9 cellular contexts compared by ENCODE assay signal in genomic region chr19:52191374-52191773, GRCh38. TPM values are rescaled to one million over a fixed set of nuclear protein-coding genes. Genes with fewer than 3 reads are reported as not detected.
DNase-seq lines count a peak whose midpoint lies in the region; ATAC-seq and TF ChIP-seq lines count a peak whose summit lies in the region.
"Had no signal": no experiment of that assay in that cellular context is flagged by ENCODE, and none has a peak within 500 bp of the region (broad histone marks: within the 10 kb centered on the region; RNA-seq: fewer than 3 reads in every experiment).

No MANE protein-coding gene starts in this region.

- H3K27me3 Mint-ChIP-seq in activated CD8-positive, alpha-beta memory T cell treated with anti-CD3 and anti-CD28 coated beads, Interleukin-2, amount 10 ng/mL, durations not matched to agents 7 days and 5 days: no peaks in the 10 kb centered on the region

- peak overlapping the region; percentile 96 for H3K4me3 ChIP-seq in adipocyte (ENCODE audit: low read length)
- peak overlapping the region; percentile 91 for H3K4me3 ChIP-seq in suprapubic skin

- peak overlapping the region; percentile 98 for H3K9ac ChIP-seq in adipocyte (ENCODE audit: low read length)

- H3K27ac ChIP-seq in suprapubic skin: peak overlapping the region; percentile 99

- H3K27me3 ChIP-seq in adipocyte (replicated peaks; ENCODE audit: control insufficient read depth, insufficient read depth, low read length) (no peaks in the 10 kb centered on the region), suprapubic skin (no peaks in the 10 kb centered on the region)

- DNase-seq in activated CD8-positive, alpha-beta memory T cell treated with anti-CD3 and anti-CD28 coated beads, Interleukin-2, amount 10 ng/mL, durations not matched to agents 7 days and 5 days: no peak
- no peak for DNase-seq in activated CD8-positive, alpha-beta memory T cell treated with anti-CD3 and anti-CD28 coated beads, Interleukin-2, amount 50 U/mL, for 48 hours
- DNase-seq in adipocyte (ENCODE audit: low read depth) (no peak), left kidney (ENCODE audit: low read depth, low spot score) (peak; percentile 22), suprapubic skin (ENCODE audit: low spot score in 2 of 2) (no peak), NCI-H82 treated with DMSO at 0.1 percent for 48 hours (lab: John Stamatoyannopoulos, UW; ENCODE audit: unreplicated experiment) (no peak)
- DNase-seq: COR-L47 had no signal

- H3K9me3 Mint-ChIP-seq in activated CD8-positive, alpha-beta memory T cell treated with anti-CD3 and anti-CD28 coated beads, Interleukin-2, amount 10 ng/mL, durations not matched to agents 7 days and 5 days (ENCODE audit: low read depth): peaks cover 4% of the 10 kb centered on the region

- no peak for TF ChIP-seq POLR2A in suprapubic skin (IDR thresholded peaks at IDR 0.05)

- H3K9me3 ChIP-seq in adipocyte (ENCODE audit: control insufficient read depth, low read length) (no peaks in the 10 kb centered on the region), suprapubic skin (no peaks in the 10 kb centered on the region)

- H3K36me3 ChIP-seq in adipocyte (ENCODE audit: control insufficient read depth, insufficient read depth, low read length, severe bottlenecking): peaks cover 22% of the 10 kb centered on the region
- H3K36me3 ChIP-seq in suprapubic skin: peaks cover 15% of the 10 kb centered on the region

- H3K27ac Mint-ChIP-seq in activated CD8-positive, alpha-beta memory T cell treated with anti-CD3 and anti-CD28 coated beads, Interleukin-2, amount 10 ng/mL, durations not matched to agents 7 days and 5 days: peak overlapping the region; percentile 96

- peaks cover 47% of the 10 kb centered on the region for H3K36me3 Mint-ChIP-seq in activated CD8-positive, alpha-beta memory T cell treated with anti-CD3 and anti-CD28 coated beads, Interleukin-2, amount 10 ng/mL, durations not matched to agents 7 days and 5 days

- CTCF ChIA-PET in activated CD8-positive, alpha-beta memory T cell treated with anti-CD3 and anti-CD28 coated beads, Interleukin-2, amount 10 ng/mL, durations not matched to agents 7 days and 5 days (lab: Charles Lee): no interaction called here

- ATAC-seq in activated CD8-positive, alpha-beta memory T cell treated with anti-CD3 and anti-CD28 coated beads, Interleukin-2, amount 10 ng/mL, durations not matched to agents 7 days and 5 days: no peak
- no peak for ATAC-seq in HG03469 (IDR thresholded peaks at IDR 0.05; ENCODE audit: unreplicated experiment)
- ATAC-seq in activated CD4-positive, CD25-positive, alpha-beta regulatory T cell treated with anti-CD3 and anti-CD28 coated beads, Interleukin-2, amount 50 U/mL, for 24 hours: no peak

- H3K4me1 Mint-ChIP-seq in activated CD8-positive, alpha-beta memory T cell treated with anti-CD3 and anti-CD28 coated beads, Interleukin-2, amount 10 ng/mL, durations not matched to agents 7 days and 5 days: peaks cover 26% of the 10 kb centered on the region

- H3K4me1 ChIP-seq in adipocyte (ENCODE audit: control insufficient read depth, insufficient read depth, low read length): peaks cover 37% of the 10 kb centered on the region
- peaks cover 59% of the 10 kb centered on the region for H3K4me1 ChIP-seq in suprapubic skin

- peak overlapping the region; percentile 86 for H3K4me3 Mint-ChIP-seq in activated CD8-positive, alpha-beta memory T cell treated with anti-CD3 and anti-CD28 coated beads, Interleukin-2, amount 10 ng/mL, durations not matched to agents 7 days and 5 days

- no peak for TF ChIP-seq CTCF in suprapubic skin (IDR thresholded peaks at IDR 0.05)

- TF ChIP-seq EP300 in suprapubic skin (IDR thresholded peaks at IDR 0.05): no peak

- WGBS in suprapubic skin: 44% methylated on average over 5 of the region's 5 CpGs

RNA-seq across cellular contexts. Expression of gene PPP2R1A, which starts 1.5 kb away (rescaled TPM):
- total RNA-seq in activated CD8-positive, alpha-beta memory T cell treated with anti-CD3 and anti-CD28 coated beads, Interleukin-2, amount 10 ng/mL, durations not matched to agents 7 days and 5 days: 100 to 1,000 TPM; 168 to 207 TPM
- 100 to 1,000 TPM; 206 to 285 (median 217) TPM for total RNA-seq in suprapubic skin

RNA-seq across cellular contexts. Expression of gene ZNF836, which starts 20.0 kb away (rescaled TPM):
- 10 to 100 TPM; 12.6 to 14.6 TPM for total RNA-seq in activated CD8-positive, alpha-beta memory T cell treated with anti-CD3 and anti-CD28 coated beads, Interleukin-2, amount 10 ng/mL, durations not matched to agents 7 days and 5 days
- total RNA-seq in suprapubic skin: 10 to 100 TPM in 3 of 4 donors, 1 to 10 TPM in 1; 7.3 to 25.7 (median 15.9) TPM

RNA-seq across cellular contexts. Expression of gene ZNF616, which starts 51.6 kb away (rescaled TPM):
- 1 to 10 TPM; 6.8 to 7.8 TPM for total RNA-seq in activated CD8-positive, alpha-beta memory T cell treated with anti-CD3 and anti-CD28 coated beads, Interleukin-2, amount 10 ng/mL, durations not matched to agents 7 days and 5 days
- total RNA-seq in suprapubic skin: 10 to 100 TPM in 1 of 4 donors, 1 to 10 TPM in 3; 5.1 to 12.2 (median 6.6) TPM
